Comparison of ENCODE assay signal across 18 cellular contexts in the genomic region with DNA sequence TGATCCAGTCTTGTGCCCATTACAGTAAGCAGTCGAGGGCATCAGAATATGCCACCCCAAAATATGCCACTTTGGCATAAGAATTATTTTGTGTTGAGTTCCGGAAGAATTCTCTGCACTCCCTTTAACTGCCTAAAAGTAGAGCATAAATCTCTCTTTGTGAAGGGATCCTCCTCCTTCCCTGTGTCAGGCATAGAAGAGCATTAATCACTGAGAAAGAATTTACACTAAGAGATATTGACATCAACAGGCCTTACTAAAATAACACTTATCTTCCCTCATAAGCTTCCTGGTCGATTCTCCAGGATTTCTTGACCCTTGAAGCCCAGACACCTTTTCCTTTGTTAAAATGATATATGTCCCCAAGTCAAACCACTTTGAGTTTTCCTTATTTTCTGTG. TPM values are rescaled to one million over a fixed set of nuclear protein-coding genes. Genes with fewer than 3 reads are reported as not detected.
A peak's percentile ranks its signal among the peaks of the same experiment; 100 is the strongest.
DNase-seq lines count a peak whose midpoint lies in the region; ATAC-seq and TF ChIP-seq lines count a peak whose summit lies in the region.
"Had no signal": no experiment of that assay in that cellular context is flagged by ENCODE, and none has a peak within 500 bp of the region (broad histone marks: within the 10 kb centered on the region; RNA-seq: fewer than 3 reads in every experiment).

No MANE protein-coding gene starts in this region.

- H3F3A ChIP-seq in smooth muscle cell (ENCODE audit: low read depth) = no peaks in the 10 kb centered on the region

- H3K36me3 ChIP-seq in IMR-90 (ENCODE audit: control insufficient read depth, insufficient read depth, low read length) (no peaks in the 10 kb centered on the region), mammary epithelial cell (ENCODE audit: insufficient read depth, low read length) (no peaks in the 10 kb centered on the region), smooth muscle cell (ENCODE audit: low read depth) (no peaks in the 10 kb centered on the region)
- H3K36me3 ChIP-seq: BE2C had no signal

- no peak overlapping the region for H2AK5ac ChIP-seq in IMR-90 (ENCODE audit: low read depth, low read length)

- no peak overlapping the region for H2BK20ac ChIP-seq in IMR-90 (ENCODE audit: low read depth, low read length)

- no peak overlapping the region for H4K91ac ChIP-seq in IMR-90 (ENCODE audit: insufficient read depth, low read depth, low read length)

- TF ChIP-seq CTCF in IMR-90 (conservative IDR thresholded peaks at IDR 0.05; ENCODE audit: low read depth, low read length) (no peak), mammary epithelial cell (conservative IDR thresholded peaks at IDR 0.05 in 1 of 2, IDR thresholded peaks at IDR 0.05 in 1 of 2; ENCODE audit: extremely low read depth in 1 of 2, insufficient read depth in 1 of 2, low read depth in 1 of 2, low read length in 2 of 2) (no peak), smooth muscle cell (IDR thresholded peaks at IDR 0.05; ENCODE audit: borderline replicate concordance, insufficient read depth, poor library complexity, severe bottlenecking) (no peak)

- H3K9me1 ChIP-seq in IMR-90 (ENCODE audit: insufficient read depth, low read length) = no peaks in the 10 kb centered on the region

- no peak overlapping the region for H4K5ac ChIP-seq in IMR-90 (ENCODE audit: low read depth, low read length)

- H3K9me3 ChIP-seq in IMR-90 (ENCODE audit: control insufficient read depth, insufficient read depth, low read length) (no peaks in the 10 kb centered on the region), mammary epithelial cell (replicated peaks; ENCODE audit: insufficient read depth, low read length) (no peaks in the 10 kb centered on the region), smooth muscle cell (replicated peaks; ENCODE audit: low read depth) (no peaks in the 10 kb centered on the region)
- H3K9me3 ChIP-seq: BE2C had no signal

- no peak overlapping the region for H3K14ac ChIP-seq in IMR-90 (replicated peaks; ENCODE audit: low read depth, low read length)

- H2BK15ac ChIP-seq in IMR-90 (ENCODE audit: low read depth, low read length) = no peak overlapping the region

- no peak for TF ChIP-seq RAD21 in IMR-90 (IDR thresholded peaks at IDR 0.05; ENCODE audit: low read length)

- POLR2A ChIA-PET in IMR-90 (lab: Charles Lee; ENCODE audit: unreplicated experiment) = no interaction called here

- H3K79me2 ChIP-seq in mammary epithelial cell (ENCODE audit: insufficient read depth, low read length) (no peaks in the 10 kb centered on the region), smooth muscle cell (ENCODE audit: low read depth) (no peaks in the 10 kb centered on the region)

- no peaks in the 10 kb centered on the region for H3K4me1 Mint-ChIP-seq in activated naive CD4-positive, alpha-beta T cell treated with anti-CD3 and anti-CD28 coated beads for 36 hours (ENCODE audit: low read depth)

- TF ChIP-seq POLR2A in IMR-90 (IDR thresholded peaks at IDR 0.05; ENCODE audit: low read depth, low read length) = no peak

- H3K27me3 ChIP-seq in IMR-90 (ENCODE audit: control insufficient read depth, insufficient read depth, low read length) (peaks cover 3% of the 10 kb centered on the region), mammary epithelial cell (ENCODE audit: insufficient read depth, low read length) (no peaks in the 10 kb centered on the region), smooth muscle cell (ENCODE audit: low read depth) (no peaks in the 10 kb centered on the region)
- H3K27me3 ChIP-seq: BE2C had no signal

- H2AFZ ChIP-seq in IMR-90 (replicated peaks; ENCODE audit: low read length, poor library complexity) (no peak overlapping the region), mammary epithelial cell (ENCODE audit: low read depth, low read length) (peak overlapping the region; percentile 44), smooth muscle cell (ENCODE audit: low read depth) (peak overlapping the region; percentile 44)
- H2AFZ ChIP-seq: GM23248 had no signal

- no peaks in the 10 kb centered on the region for H3K27me3 Mint-ChIP-seq in activated naive CD4-positive, alpha-beta T cell treated with anti-CD3 and anti-CD28 coated beads for 36 hours (ENCODE audit: low read depth)

- H3K56ac ChIP-seq in IMR-90 (ENCODE audit: extremely low read depth, insufficient read depth, low read length) = no peak overlapping the region

- in situ Hi-C loops in IMR-90 (cut with MboI; ENCODE audit: low sequenced_read_pairs) = no loop called here
- in situ Hi-C loops in mammary epithelial cell (cut with MboI; ENCODE audit: low sequenced_read_pairs in 2 of 2) = no loop called here

- H3K27ac ChIP-seq in IMR-90 (ENCODE audit: insufficient read depth, low read length) (no peak overlapping the region), mammary epithelial cell (ENCODE audit: insufficient read depth, low read depth, low read length) (no peak overlapping the region), smooth muscle cell (ENCODE audit: low read depth) (no peak overlapping the region)
- H3K27ac ChIP-seq: GM23248 had no signal

- no peaks in the 10 kb centered on the region for H3K9me3 Mint-ChIP-seq in activated naive CD4-positive, alpha-beta T cell treated with anti-CD3 and anti-CD28 coated beads for 36 hours
- H3K9me3 Mint-ChIP-seq: CD8-positive, alpha-beta T cell had no signal

- H3K9ac ChIP-seq in IMR-90 (ENCODE audit: low read depth, low read length) (no peak overlapping the region), mammary epithelial cell (ENCODE audit: insufficient read depth, low read length) (no peak overlapping the region), smooth muscle cell (ENCODE audit: low read depth) (no peak overlapping the region)
- H3K9ac ChIP-seq: GM23248 had no signal

- no peak overlapping the region for H3K23ac ChIP-seq in IMR-90 (ENCODE audit: low read depth, low read length)

- no peak overlapping the region for H2BK120ac ChIP-seq in IMR-90 (ENCODE audit: low read depth, low read length)

- no peak overlapping the region for H2AK9ac ChIP-seq in IMR-90 (replicated peaks; ENCODE audit: low read depth, low read length, poor library complexity)

- H3K27ac Mint-ChIP-seq in activated naive CD4-positive, alpha-beta T cell treated with anti-CD3 and anti-CD28 coated beads for 36 hours = no peak overlapping the region
- H3K27ac Mint-ChIP-seq: CD8-positive, alpha-beta T cell had no signal

- H3K4me3 Mint-ChIP-seq in activated naive CD4-positive, alpha-beta T cell treated with anti-CD3 and anti-CD28 coated beads for 36 hours = no peak overlapping the region
- H3K4me3 Mint-ChIP-seq: CD8-positive, alpha-beta T cell had no signal

- no peaks in the 10 kb centered on the region for H3K36me3 Mint-ChIP-seq in activated naive CD4-positive, alpha-beta T cell treated with anti-CD3 and anti-CD28 coated beads for 36 hours (ENCODE audit: low read depth)
- H3K36me3 Mint-ChIP-seq: CD8-positive, alpha-beta T cell had no signal

- no CpG with 5 or more reads among the region's 3 CpGs for WGBS in IMR-90 (ENCODE audit: extremely low coverage in 2 of 2, insufficient read length in 1 of 2), 2 experiments
- 90% methylated on average over 3 of the region's 3 CpGs for WGBS in mammary epithelial cell (ENCODE audit: low coverage, missing lambda C conversion rate)
- WGBS in smooth muscle cell (ENCODE audit: low lambda C conversion rate) = 51% methylated on average over 3 of the region's 3 CpGs

- no peak overlapping the region for H3K4ac ChIP-seq in IMR-90 (ENCODE audit: low read depth, low read length)

- H2BK5ac ChIP-seq in IMR-90 (ENCODE audit: low read depth, low read length, poor library complexity, severe bottlenecking) = no peak overlapping the region

- no peak overlapping the region for H4K8ac ChIP-seq in IMR-90 (ENCODE audit: low read depth in 2 of 2, low read length in 2 of 2)

- H3K4me2 ChIP-seq in IMR-90 (ENCODE audit: low read depth, low read length) (no peak overlapping the region), mammary epithelial cell (ENCODE audit: insufficient read depth, low read depth, low read length) (no peak overlapping the region), smooth muscle cell (peak overlapping the region; percentile 42)

- BruUV-seq in IMR-90 (replicated peaks; lab: Mats Ljungman, UMichigan) (no TSS peak), mammary epithelial cell (replicated peaks; lab: Mats Ljungman, UMichigan) (no TSS peak)

- ATAC-seq in IMR-90 (ENCODE audit: low read depth) = peak; percentile 27; the same call in 1 of the 2 replicates
- ATAC-seq: CD8-positive, alpha-beta T cell had no signal

- CTCF ChIA-PET in IMR-90 (lab: Yijun Ruan, JAX) = no interaction called here
- CTCF ChIA-PET in mammary epithelial cell (lab: Charles Lee; ENCODE audit: low non-redundant PET) = no interaction called here
- CTCF ChIA-PET in activated naive CD4-positive, alpha-beta T cell treated with anti-CD3 and anti-CD28 coated beads for 36 hours (lab: Charles Lee) = no interaction called here

- intact Hi-C loops in IMR-90 (cut with micrococcal nuclease) (no loop called here), mammary epithelial cell (cut with micrococcal nuclease) (no loop called here)
- intact Hi-C loops in activated naive CD4-positive, alpha-beta T cell treated with anti-CD3 and anti-CD28 coated beads for 36 hours (cut with micrococcal nuclease) = no loop called here

- H3K4me1 ChIP-seq in IMR-90 (ENCODE audit: control insufficient read depth, insufficient read depth, low read length) = no peaks in the 10 kb centered on the region
- H3K4me1 ChIP-seq in mammary epithelial cell (ENCODE audit: insufficient read depth, low read length) = peaks cover 2% of the 10 kb centered on the region
- no peaks in the 10 kb centered on the region for H3K4me1 ChIP-seq in smooth muscle cell (ENCODE audit: low read depth)
- H3K4me1 ChIP-seq: BE2C had no signal

- H4K20me1 ChIP-seq in IMR-90 (ENCODE audit: insufficient read depth, low read length) = no peaks in the 10 kb centered on the region
- H4K20me1 ChIP-seq in mammary epithelial cell (ENCODE audit: insufficient read depth, low read length) = no peaks in the 10 kb centered on the region
- no peaks in the 10 kb centered on the region for H4K20me1 ChIP-seq in smooth muscle cell (ENCODE audit: low read depth)

- no peaks in the 10 kb centered on the region for H3K79me1 ChIP-seq in IMR-90 (ENCODE audit: low read depth in 1 of 2, low read length in 2 of 2)

- dilution Hi-C loops in IMR-90 (cut with HindIII; ENCODE audit: low sequenced_read_pairs, unreplicated experiment) (no loop called here), mammary epithelial cell (cut with HindIII; ENCODE audit: low sequenced_read_pairs) (no loop called here)

- DNase-seq in IMR-90 (no peak), mammary epithelial cell (no peak), iris pigment epithelial cell (ENCODE audit: low read depth) (peak; percentile 32), smooth muscle cell (lab: John Stamatoyannopoulos, UW; ENCODE audit: unreplicated experiment) (no peak), OCI-M2 (lab: John Stamatoyannopoulos, UW; ENCODE audit: unreplicated experiment) (no peak)
- DNase-seq in activated naive CD4-positive, alpha-beta T cell treated with anti-CD3 and anti-CD28 coated beads for 36 hours = no peak
- no peak for DNase-seq in stimulated activated CD4-positive, alpha-beta T cell treated with anti-CD3 and anti-CD28 coated beads, Interleukin-15, amount 100 ng/mL, for 24 hours
- DNase-seq: BE2C; CD8-positive, alpha-beta T cell; GM23248; HCEC 1CT; NCI-H1436; NCI-H2029; NCI-H2171; NCI-H446 treated with DMSO at 0.1 percent for 48 hours; OCI-M1; RPMI8226 had no signal

- H3K4me3 ChIP-seq in IMR-90 (ENCODE audit: insufficient read depth, low read depth, low read length) = no peak overlapping the region
- H3K4me3 ChIP-seq in mammary epithelial cell (replicated peaks in 1 of 3; ENCODE audit: insufficient read depth in 1 of 3, low read depth in 2 of 3, low read length in 3 of 3) = no peak overlapping the region
- no peak overlapping the region for H3K4me3 ChIP-seq in smooth muscle cell
- H3K4me3 ChIP-seq: GM23248 had no signal

- H3K18ac ChIP-seq in IMR-90 (ENCODE audit: low read depth, low read length) = no peak overlapping the region

RNA-seq across cellular contexts. Expression of gene KYNU, which starts 27.6 kb away (rescaled TPM):
- 2.2 and 2.9 TPM in 2 replicates for total RNA-seq in IMR-90 (2012; rRNA removed)
- polyA plus RNA-seq in IMR-90 (2012; rRNA removed) = 0.53 and 0.75 TPM in 2 replicates
- polyA plus RNA-seq in IMR-90 (2012; cell fraction: cytosol; rRNA removed) = 0.13 and 0.26 TPM in 2 replicates
- polyA plus RNA-seq in IMR-90 (2012; cell fraction: nucleus; rRNA removed; ENCODE audit: low replicate concordance) = 0.04 and 0.56 TPM in 2 replicates
- total RNA-seq in mammary epithelial cell = 1 to 10 TPM; 1.6 to 3.3 TPM
- 1.4 TPM for polyA plus RNA-seq in mammary epithelial cell
- 0.62 TPM for polyA minus RNA-seq in mammary epithelial cell
- total RNA-seq in smooth muscle cell = 11.2 and 16.0 TPM in 2 replicates
- polyA plus RNA-seq in smooth muscle cell = 5.7 and 18.5 TPM in 2 replicates
- total RNA-seq in activated naive CD4-positive, alpha-beta T cell treated with anti-CD3 and anti-CD28 coated beads for 36 hours = not detected
- total RNA-seq: CD8-positive, alpha-beta T cell; G401; GM23248 had no signal
- polyA plus RNA-seq: GM23248 had no signal
